In genomic region chr12:54412786-54413185, GRCh38 we compare ENCODE assay signal across 11 cellular contexts. TPM values are rescaled to one million over a fixed set of nuclear protein-coding genes. Genes with fewer than 3 reads are reported as not detected.
DNase-seq lines count a peak whose midpoint lies in the region; ATAC-seq and TF ChIP-seq lines count a peak whose summit lies in the region.
"Had no signal": no experiment of that assay in that cellular context is flagged by ENCODE, and none has a peak within 500 bp of the region (broad histone marks: within the 10 kb centered on the region; RNA-seq: fewer than 3 reads in every experiment).

No MANE protein-coding gene starts in this region.

- H3K9me3 Mint-ChIP-seq in activated CD4-positive, alpha-beta T cell treated with anti-CD3 and anti-CD28 coated beads, Interleukin-2, amount 10 ng/mL, durations not matched to agents 7 days and 5 days = no peaks in the 10 kb centered on the region
- H3K9me3 Mint-ChIP-seq: mesothelial cell of epicardium had no signal

- H3K27me3 Mint-ChIP-seq in activated CD4-positive, alpha-beta T cell treated with anti-CD3 and anti-CD28 coated beads, Interleukin-2, amount 10 ng/mL, durations not matched to agents 7 days and 5 days = no peaks in the 10 kb centered on the region

- peak overlapping the region; percentile 95 for H3K27ac Mint-ChIP-seq in activated CD4-positive, alpha-beta T cell treated with anti-CD3 and anti-CD28 coated beads, Interleukin-2, amount 10 ng/mL, durations not matched to agents 7 days and 5 days
- H3K27ac Mint-ChIP-seq: mesothelial cell of epicardium had no signal

- peak overlapping the region; percentile 38 for H3K4me3 ChIP-seq in lower lobe of right lung
- no peak overlapping the region for H3K4me3 ChIP-seq in thyroid gland (replicated peaks in 1 of 3)
- H3K4me3 ChIP-seq: A549 had no signal

- H3K4me1 ChIP-seq in lower lobe of right lung (peaks cover 83% of the 10 kb centered on the region), thyroid gland (peaks cover 0 to 57% of the 10 kb centered on the region in 2 donors)

- no peaks in the 10 kb centered on the region for H3K9me3 ChIP-seq in lower lobe of right lung
- H3K9me3 ChIP-seq in thyroid gland = no peaks in the 10 kb centered on the region
- H3K9me3 ChIP-seq: A549 had no signal

- peaks cover 37% of the 10 kb centered on the region for H3K36me3 ChIP-seq in lower lobe of right lung
- peaks cover 5 to 7% of the 10 kb centered on the region in 2 donors for H3K36me3 ChIP-seq in thyroid gland

- 41 to 72% (median 51%) methylated on average over 3 of the region's 3 CpGs for WGBS in adipose tissue, 3 donors
- 77% methylated on average over 3 of the region's 3 CpGs for WGBS in thyroid gland, 2 donors

- in situ Hi-C loops in GM13977 (cut with MboI; ENCODE audit: low pct_unique_long_range_greater_than_20kb, low sequenced_read_pairs, unreplicated experiment) = no loop called here

- POLR2A ChIA-PET in activated CD4-positive, alpha-beta T cell treated with anti-CD3 and anti-CD28 coated beads, Interleukin-2, amount 10 ng/mL, durations not matched to agents 7 days and 5 days (lab: Charles Lee) = interaction anchor here (0.6 to 0.9 kb wide), 3 partner anchors 9 to 174 kb away, joined by 3 read pairs; partner anchors contain the start of gene GTSF1

- peak overlapping the region; percentile 31 for H3K27ac ChIP-seq in adipose tissue (ENCODE audit: low read depth, low read length)
- peak overlapping the region; percentile 82 for H3K27ac ChIP-seq in lower lobe of right lung
- H3K27ac ChIP-seq in thyroid gland = peak overlapping the region; percentile 33 to 66 (median 58)

- no peak for ATAC-seq in lower lobe of right lung

- no peak for TF ChIP-seq POLR2A in thyroid gland (IDR thresholded peaks at IDR 0.05)

- no peak for TF ChIP-seq CTCF in lower lobe of right lung (IDR thresholded peaks at IDR 0.05)
- no peak for TF ChIP-seq CTCF in thyroid gland (IDR thresholded peaks at IDR 0.05)
- TF ChIP-seq CTCF in GM13977 (IDR thresholded peaks at IDR 0.05; ENCODE audit: extremely low read depth, insufficient read depth, missing control alignments) = no peak

- H3K36me3 Mint-ChIP-seq in activated CD4-positive, alpha-beta T cell treated with anti-CD3 and anti-CD28 coated beads, Interleukin-2, amount 10 ng/mL, durations not matched to agents 7 days and 5 days (ENCODE audit: low read depth) = peaks cover 27% of the 10 kb centered on the region

- DNase-seq in activated CD4-positive, alpha-beta T cell treated with anti-CD3 and anti-CD28 coated beads, Interleukin-2, amount 10 ng/mL, durations not matched to agents 7 days and 5 days = peak; percentile 24
- DNase-seq in activated CD4-positive, alpha-beta T cell treated with anti-CD3 and anti-CD28 coated beads, Interleukin-2, amount 50 U/mL, for 4 hours = no peak
- no peak for DNase-seq in lower lobe of right lung
- no peak for DNase-seq in thyroid gland
- no peak for DNase-seq in NCI-H1694 (lab: John Stamatoyannopoulos, UW)
- DNase-seq in GM13977 (ENCODE audit: low spot score) = no peak
- no peak for DNase-seq in mesenteric fat pad (ENCODE audit: low spot score)

- CTCF ChIA-PET in activated CD4-positive, alpha-beta T cell treated with anti-CD3 and anti-CD28 coated beads, Interleukin-2, amount 10 ng/mL, durations not matched to agents 7 days and 5 days (lab: Charles Lee) = interaction anchor here (1.1 to 4.6 kb wide), 5 partner anchors 9 to 33 kb away, joined by 3 to 58 read pairs (median 11); no protein-coding TSS in a partner anchor

- intact Hi-C loops in lower lobe of right lung (cut with DNase I) (no loop called here), thyroid gland (cut with DNase I) (no loop called here)

- H3K4me1 Mint-ChIP-seq in activated CD4-positive, alpha-beta T cell treated with anti-CD3 and anti-CD28 coated beads, Interleukin-2, amount 10 ng/mL, durations not matched to agents 7 days and 5 days = peaks cover 74% of the 10 kb centered on the region

- peak overlapping the region; percentile 78 for H3K4me3 Mint-ChIP-seq in activated CD4-positive, alpha-beta T cell treated with anti-CD3 and anti-CD28 coated beads, Interleukin-2, amount 10 ng/mL, durations not matched to agents 7 days and 5 days
- H3K4me3 Mint-ChIP-seq: mesothelial cell of epicardium had no signal

- no peaks in the 10 kb centered on the region for H3K27me3 ChIP-seq in lower lobe of right lung (ENCODE audit: low read depth)
- H3K27me3 ChIP-seq in thyroid gland = no peaks in the 10 kb centered on the region

RNA-seq across cellular contexts. Expression of gene ITGA5, which starts 6.3 kb away (rescaled TPM):
- 10 to 100 TPM; 83.5 to 88.7 TPM for total RNA-seq in activated CD4-positive, alpha-beta T cell treated with anti-CD3 and anti-CD28 coated beads, Interleukin-2, amount 10 ng/mL, durations not matched to agents 7 days and 5 days
- 10 to 100 TPM; 17.6 to 79.0 (median 61.3) TPM for polyA plus RNA-seq in adipose tissue
- total RNA-seq in lower lobe of right lung = 97.1 TPM
- 10 to 100 TPM; 40.3 to 64.5 (median 51.6) TPM for total RNA-seq in thyroid gland
- total RNA-seq in mesenteric fat pad = 125 TPM
- total RNA-seq: HT-29 had no signal

RNA-seq across cellular contexts. Expression of gene ZNF385A, which starts 28.3 kb away (rescaled TPM):
- total RNA-seq in activated CD4-positive, alpha-beta T cell treated with anti-CD3 and anti-CD28 coated beads, Interleukin-2, amount 10 ng/mL, durations not matched to agents 7 days and 5 days = 1 to 10 TPM in 1 of 2 experiments, under 1 TPM in 1; 0.48 to 1.3 TPM
- polyA plus RNA-seq in adipose tissue = 10 to 100 TPM in 2 of 3 donors, 1 to 10 TPM in 1; 2.3 to 23.8 (median 19.0) TPM
- total RNA-seq in lower lobe of right lung (28.3 TPM), thyroid gland (10 to 100 TPM; 24.2 to 38.9 (median 29.3) TPM), mesenteric fat pad (31.9 TPM)

RNA-seq across cellular contexts. Expression of gene GPR84, which starts 48.5 kb away (rescaled TPM):
- under 1 TPM; 0.15 to 0.33 TPM for total RNA-seq in activated CD4-positive, alpha-beta T cell treated with anti-CD3 and anti-CD28 coated beads, Interleukin-2, amount 10 ng/mL, durations not matched to agents 7 days and 5 days
- 1 to 10 TPM in 2 of 3 donors, under 1 TPM in 1; 0.24 to 3.5 (median 1.0) TPM for polyA plus RNA-seq in adipose tissue
- total RNA-seq in lower lobe of right lung = 0.65 TPM
- under 1 TPM in 2 of 4 donors, not detected in 2; 0.39 to 0.40 TPM for total RNA-seq in thyroid gland
- 2.3 TPM for total RNA-seq in mesenteric fat pad
- total RNA-seq: HT-29 had no signal
- polyA plus RNA-seq: A549 had no signal

Comparison
In these comparisons a context has a peak if more than half of its experiments do, and no peak if none do; other contexts are left out.
1. H3K27ac ChIP-seq: peak in every context shown above with its lines; median percentile 82 in lower lobe of right lung; 58 in thyroid gland; 31 in adipose tissue.
2. RNA of gene ZNF385A, which starts 28.3 kb away (total RNA-seq): 31.9 TPM in mesenteric fat pad (single experiment), 24.2 to 38.9 TPM in thyroid gland and 28.3 TPM in lower lobe of right lung (single experiment); 0.48 to 1.3 TPM in activated CD4-positive, alpha-beta T cell treated with anti-CD3 and anti-CD28 coated beads, Interleukin-2, amount 10 ng/mL, durations not matched to agents 7 days and 5 days; every median in the first group is over 10 times any median in the second.